8 cellular contexts compared by ENCODE assay signal in genomic region chr20:41003143-41003932, GRCh38. TPM values are rescaled to one million over a fixed set of nuclear protein-coding genes. Genes with fewer than 3 reads are reported as not detected.
DNase-seq lines count a peak whose midpoint lies in the region; ATAC-seq lines count a peak whose summit lies in the region.

No MANE protein-coding gene starts in this region.

- H3K27me3 Mint-ChIP-seq in activated CD4-positive, alpha-beta T cell treated with anti-CD3 and anti-CD28 coated beads, Interleukin-2, amount 10 ng/mL, durations not matched to agents 24 days and 14 days, result no peaks in the 10 kb centered on the region

- H3K4me1 Mint-ChIP-seq in activated CD4-positive, alpha-beta T cell treated with anti-CD3 and anti-CD28 coated beads, Interleukin-2, amount 10 ng/mL, durations not matched to agents 24 days and 14 days, result peaks cover 44% of the 10 kb centered on the region

- no peaks in the 10 kb centered on the region for H3K36me3 ChIP-seq in mucosa of stomach (ENCODE audit: control insufficient read depth, insufficient read depth, low read length)

- H3K4me3 Mint-ChIP-seq in activated CD4-positive, alpha-beta T cell treated with anti-CD3 and anti-CD28 coated beads, Interleukin-2, amount 10 ng/mL, durations not matched to agents 24 days and 14 days, result peak overlapping the region; percentile 72

- H3K9ac ChIP-seq in mucosa of stomach (ENCODE audit: low read length), result peak overlapping the region; percentile 79

- no peaks in the 10 kb centered on the region for H3K27me3 ChIP-seq in mucosa of stomach (ENCODE audit: control insufficient read depth, insufficient read depth, low read length)

- intact Hi-C loops in activated CD4-positive, alpha-beta T cell treated with anti-CD3 and anti-CD28 coated beads, Interleukin-2, amount 10 ng/mL, durations not matched to agents 24 days and 14 days (cut with micrococcal nuclease), result loop anchor here (1.0 to 10.0 kb wide), 3 partner anchors 25 to 441 kb away; partner anchors contain the start of gene TOP1

- peak overlapping the region; percentile 15 for H3K4me3 ChIP-seq in mucosa of stomach (ENCODE audit: low read length)

- H3K36me3 Mint-ChIP-seq in activated CD4-positive, alpha-beta T cell treated with anti-CD3 and anti-CD28 coated beads, Interleukin-2, amount 10 ng/mL, durations not matched to agents 24 days and 14 days (ENCODE audit: low read depth), result peaks cover 5% of the 10 kb centered on the region

- H3K9me3 Mint-ChIP-seq in activated CD4-positive, alpha-beta T cell treated with anti-CD3 and anti-CD28 coated beads, Interleukin-2, amount 10 ng/mL, durations not matched to agents 24 days and 14 days, result no peaks in the 10 kb centered on the region

- peaks cover 43% of the 10 kb centered on the region for H3K4me1 ChIP-seq in mucosa of stomach (ENCODE audit: control insufficient read depth, insufficient read depth, low read length)

- H3K27ac Mint-ChIP-seq in activated CD4-positive, alpha-beta T cell treated with anti-CD3 and anti-CD28 coated beads, Interleukin-2, amount 10 ng/mL, durations not matched to agents 24 days and 14 days, result peak overlapping the region; percentile 95

- no peaks in the 10 kb centered on the region for H3K9me3 ChIP-seq in mucosa of stomach (ENCODE audit: control insufficient read depth, low read length)

- peak; percentile 97 for DNase-seq in NCI-H226
- peak; percentile 88 for DNase-seq in activated CD4-positive, alpha-beta T cell treated with anti-CD3 and anti-CD28 coated beads, Interleukin-2, amount 10 ng/mL, durations not matched to agents 24 days and 14 days
- DNase-seq in dermis blood vessel endothelial cell, result peak; percentile 92
- DNase-seq in stimulated activated CD8-positive, alpha-beta memory T cell treated with anti-CD3 and anti-CD28 coated beads, Interleukin-7, amount 100 ng/mL, for 4 hours (ENCODE audit: low read depth in 2 of 2), result peak; percentile 60 to 72

- peak; percentile 44 for ATAC-seq in GM21390 (IDR thresholded peaks at IDR 0.05; ENCODE audit: unreplicated experiment)
- no peak for ATAC-seq in HG03439 (IDR thresholded peaks at IDR 0.05; ENCODE audit: unreplicated experiment)
- no peak for ATAC-seq in HG02885 (IDR thresholded peaks at IDR 0.05; ENCODE audit: poor library complexity, unreplicated experiment)

RNA-seq across cellular contexts. Expression of gene TOP1, which starts 25.3 kb away (rescaled TPM):
- 117 TPM in 2 replicates for total RNA-seq in activated CD4-positive, alpha-beta T cell treated with anti-CD3 and anti-CD28 coated beads, Interleukin-2, amount 10 ng/mL, durations not matched to agents 24 days and 14 days
- total RNA-seq in dermis blood vessel endothelial cell, result 21.3 and 49.0 TPM in 2 replicates
